1 cellular context compared by ENCODE assay signal in the genomic region with DNA sequence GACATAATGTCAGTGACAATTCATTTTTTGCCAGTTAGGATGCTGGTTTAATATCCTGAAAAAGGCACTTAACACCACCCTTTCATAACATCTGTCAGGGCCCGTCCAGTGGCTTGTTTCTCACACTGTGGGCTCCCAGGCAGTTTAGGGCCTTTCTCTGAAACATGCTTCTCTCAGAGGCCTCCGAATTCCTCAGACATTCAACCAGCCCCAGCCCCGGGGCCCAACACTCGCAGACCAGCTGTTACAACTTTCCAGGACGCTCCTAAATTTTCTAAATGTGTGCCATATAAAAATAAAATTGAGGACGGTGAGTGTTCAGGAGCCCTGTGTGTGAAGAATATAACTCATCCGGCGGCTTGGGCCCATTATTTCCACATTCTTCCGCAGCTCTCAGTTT.
TF ChIP-seq lines count a peak whose summit lies in the region.

No MANE protein-coding gene starts in this region.

TF ChIP-seq in H1, 55 proteins besides CTCF, POLR2A, EP300 and RAD21:
- TF ChIP-seq YY1 (IDR thresholded peaks at IDR 0.05; ENCODE audit: low read depth, low read length) = no peak
- no peak for TF ChIP-seq SIX5 (IDR thresholded peaks at IDR 0.05; ENCODE audit: low read depth, low read length)
- TF ChIP-seq TBP (IDR thresholded peaks at IDR 0.05; ENCODE audit: low read depth, low read length) = no peak
- TF ChIP-seq, protein P1, sequence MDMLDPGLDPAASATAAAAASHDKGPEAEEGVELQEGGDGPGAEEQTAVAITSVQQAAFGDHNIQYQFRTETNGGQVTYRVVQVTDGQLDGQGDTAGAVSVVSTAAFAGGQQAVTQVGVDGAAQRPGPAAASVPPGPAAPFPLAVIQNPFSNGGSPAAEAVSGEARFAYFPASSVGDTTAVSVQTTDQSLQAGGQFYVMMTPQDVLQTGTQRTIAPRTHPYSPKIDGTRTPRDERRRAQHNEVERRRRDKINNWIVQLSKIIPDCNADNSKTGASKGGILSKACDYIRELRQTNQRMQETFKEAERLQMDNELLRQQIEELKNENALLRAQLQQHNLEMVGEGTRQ (IDR thresholded peaks at IDR 0.05; ENCODE audit: low read length) = no peak
- TF ChIP-seq SP2 (IDR thresholded peaks at IDR 0.05; ENCODE audit: low read length) = no peak
- TF ChIP-seq JUND (IDR thresholded peaks at IDR 0.05; ENCODE audit: low read length) = no peak
- no peak for TF ChIP-seq SP1 (IDR thresholded peaks at IDR 0.05; ENCODE audit: low read depth, low read length)
TF ChIP-seq in H1: peak in this region for 0.
